21 cellular contexts compared by ENCODE assay signal in genomic region chr18:74936343-74936742, GRCh38.
DNase-seq lines count a peak whose midpoint lies in the region; ATAC-seq, FAIRE-seq and TF ChIP-seq lines count a peak whose summit lies in the region.
"Had no signal": no experiment of that assay in that cellular context is flagged by ENCODE, and none has a peak within 500 bp of the region (broad histone marks: within the 10 kb centered on the region; RNA-seq: fewer than 3 reads in every experiment).

No MANE protein-coding gene starts in this region.

- ATAC-seq in GM23338, result peak; percentile 68
- no peak for ATAC-seq in IMR-90 (ENCODE audit: low read depth)
- ATAC-seq in GM18907 (IDR thresholded peaks at IDR 0.05; ENCODE audit: unreplicated experiment), result no peak
- no peak for ATAC-seq in HG03521 (IDR thresholded peaks at IDR 0.05; ENCODE audit: unreplicated experiment)
- no peak for ATAC-seq in GM21528 (IDR thresholded peaks at IDR 0.05; ENCODE audit: low FRiP score, unreplicated experiment)
- ATAC-seq: A549; CD8-positive, alpha-beta T cell had no signal

- peak overlapping the region; percentile 50; the same call in 1 of the 2 replicates for H3K27ac Mint-ChIP-seq in GM23338
- H3K27ac Mint-ChIP-seq in nephron progenitor cell, result peak overlapping the region; percentile 66
- H3K27ac Mint-ChIP-seq: B cell; CD4-positive, alpha-beta T cell; CD8-positive, alpha-beta T cell had no signal

- dilution Hi-C loops in IMR-90 (cut with HindIII; ENCODE audit: low sequenced_read_pairs, unreplicated experiment), result no loop called here

- H4K5ac ChIP-seq in IMR-90 (ENCODE audit: low read depth, low read length), result no peak overlapping the region
- no peak overlapping the region for H4K5ac ChIP-seq in H1 (ENCODE audit: insufficient read length, low read depth, low read length)

- H4K20me1 ChIP-seq in GM23338 (replicated peaks; ENCODE audit: insufficient read depth) (no peaks in the 10 kb centered on the region), IMR-90 (ENCODE audit: insufficient read depth, low read length) (no peaks in the 10 kb centered on the region), H1 (replicated peaks in 1 of 2; ENCODE audit: control insufficient read depth in 1 of 2, insufficient read depth in 2 of 2, low read length in 2 of 2) (no peaks in the 10 kb centered on the region)
- H4K20me1 ChIP-seq: BLaER1 treated with 17β-estradiol and CSF1 and Interleukin-3, amounts not matched to agents 10 nM and 100 nM had no signal

- no peak overlapping the region for H4K8ac ChIP-seq in IMR-90 (ENCODE audit: low read depth in 2 of 2, low read length in 2 of 2)
- no peak overlapping the region for H4K8ac ChIP-seq in H1 (ENCODE audit: extremely low read depth, insufficient read depth, low read length)

- no peaks in the 10 kb centered on the region for H3K36me3 ChIP-seq in GM23338 (ENCODE audit: insufficient read depth)
- no peaks in the 10 kb centered on the region for H3K36me3 ChIP-seq in IMR-90 (ENCODE audit: control insufficient read depth, insufficient read depth, low read length)
- H3K36me3 ChIP-seq in H1 (ENCODE audit: control insufficient read depth in 2 of 4, insufficient read depth in 4 of 4, low read length in 3 of 4), result no peaks in the 10 kb centered on the region

- H3K23ac ChIP-seq in IMR-90 (ENCODE audit: low read depth, low read length) (no peak overlapping the region), H1 (ENCODE audit: insufficient read length) (no peak overlapping the region)

- 0 out of 2 replicates have a peak overlapping the region, but pooled peaks have one; percentile 44 for H3K14ac ChIP-seq in IMR-90 (replicated peaks; ENCODE audit: low read depth, low read length)
- H3K14ac ChIP-seq in H1 (ENCODE audit: insufficient read length), result no peak overlapping the region

- H2BK12ac ChIP-seq in H1 (ENCODE audit: low read depth, low read length), result no peak overlapping the region

- peaks cover 5% of the 10 kb centered on the region for H3K27me3 Mint-ChIP-seq in GM23338 (ENCODE audit: insufficient read depth, low read depth, poor library complexity)
- peaks cover 3% of the 10 kb centered on the region for H3K27me3 Mint-ChIP-seq in nephron progenitor cell (ENCODE audit: low read depth, poor library complexity)
- H3K27me3 Mint-ChIP-seq: B cell; CD4-positive, alpha-beta T cell had no signal

- no peak overlapping the region for H2AK5ac ChIP-seq in IMR-90 (ENCODE audit: low read depth, low read length)
- H2AK5ac ChIP-seq in H1 (ENCODE audit: low read depth, low read length), result no peak overlapping the region

- no peaks in the 10 kb centered on the region for H3F3A ChIP-seq in GM23338 (replicated peaks; ENCODE audit: low read depth)

- H3K18ac ChIP-seq in IMR-90 (ENCODE audit: low read depth, low read length), result no peak overlapping the region
- H3K18ac ChIP-seq in H1 (ENCODE audit: extremely low read depth, low read length), result no peak overlapping the region

- POLR2A ChIA-PET in IMR-90 (lab: Charles Lee; ENCODE audit: unreplicated experiment) (no interaction called here), H1 (lab: Charles Lee; ENCODE audit: partially characterized antibody) (no interaction called here)

- H3K4me2 ChIP-seq in GM23338 (no peak overlapping the region), IMR-90 (ENCODE audit: low read depth, low read length) (no peak overlapping the region), H1 (ENCODE audit: insufficient read depth in 1 of 2, low read depth in 2 of 2, low read length in 2 of 2) (no peak overlapping the region)
- H3K4me2 ChIP-seq: A549; BLaER1 treated with 17β-estradiol and CSF1 and Interleukin-3, amounts not matched to agents 10 nM and 100 nM had no signal

- H3K36me3 Mint-ChIP-seq in GM23338 (ENCODE audit: low read depth) (no peaks in the 10 kb centered on the region), nephron progenitor cell (ENCODE audit: low read depth) (peaks cover 14% of the 10 kb centered on the region)

- no peak overlapping the region for H3K4me3 ChIP-seq in GM23338
- H3K4me3 ChIP-seq in IMR-90 (ENCODE audit: insufficient read depth, low read depth, low read length), result no peak overlapping the region
- H3K4me3 ChIP-seq in H1 (ENCODE audit: extremely low read depth in 1 of 4, insufficient read depth in 2 of 4, low read depth in 3 of 4, low read length in 4 of 4), result no peak overlapping the region
- H3K4me3 ChIP-seq: A549; BLaER1 treated with 17β-estradiol and CSF1 and Interleukin-3, amounts not matched to agents 10 nM and 100 nM had no signal

- no CpG with 5 or more reads among the region's 6 CpGs for WGBS in IMR-90 (ENCODE audit: extremely low coverage in 2 of 2, insufficient read length in 1 of 2), 2 experiments
- 77% methylated on average over 6 of the region's 6 CpGs; no CpG with 5 or more reads in 1 of the 2 experiments for WGBS in H1 (ENCODE audit: extremely low coverage in 1 of 2, insufficient coverage in 1 of 2, insufficient read length in 1 of 2, insufficient replicate concordance in 2 of 2, low coverage in 1 of 2, low lambda C conversion rate in 2 of 2, missing lambda C conversion rate in 1 of 2), 2 experiments

- H3K4me1 ChIP-seq in GM23338 (ENCODE audit: insufficient read depth) (0 out of 2 replicates have a peak, but pooled peaks cover 3% of the 10 kb centered on the region), IMR-90 (ENCODE audit: control insufficient read depth, insufficient read depth, low read length) (no peaks in the 10 kb centered on the region; the same call in 1 of the 2 replicates), H1 (replicated peaks in 1 of 4; ENCODE audit: control insufficient read depth in 3 of 4, insufficient read depth in 4 of 4, low read length in 3 of 4) (peaks cover 0 to 4% (median 0%) of the 10 kb centered on the region in 4 experiments; a peak in 1 of 7 replicates)
- H3K4me1 ChIP-seq: A549; BLaER1 treated with 17β-estradiol and CSF1 and Interleukin-3, amounts not matched to agents 10 nM and 100 nM; Caco-2 had no signal

- H3K9me2 ChIP-seq in GM23338 (ENCODE audit: insufficient read depth), result no peaks in the 10 kb centered on the region

- in situ Hi-C loops in IMR-90 (cut with MboI; ENCODE audit: low sequenced_read_pairs), result no loop called here

- H2BK15ac ChIP-seq in IMR-90 (ENCODE audit: low read depth, low read length) (no peak overlapping the region), H1 (ENCODE audit: low read length) (no peak overlapping the region)

- no peaks in the 10 kb centered on the region for H3K23me2 ChIP-seq in H1 (ENCODE audit: low read depth, low read length)

- H3K9me3 Mint-ChIP-seq in GM23338 (no peaks in the 10 kb centered on the region), nephron progenitor cell (no peaks in the 10 kb centered on the region)
- H3K9me3 Mint-ChIP-seq: CD4-positive, alpha-beta T cell; CD8-positive, alpha-beta T cell had no signal

- no peak overlapping the region for H4K91ac ChIP-seq in IMR-90 (ENCODE audit: insufficient read depth, low read depth, low read length)
- H4K91ac ChIP-seq in H1 (replicated peaks; ENCODE audit: insufficient read length, low read length), result no peak overlapping the region

- H3K27me3 ChIP-seq in GM23338 (ENCODE audit: insufficient read depth) (no peaks in the 10 kb centered on the region), IMR-90 (ENCODE audit: control insufficient read depth, insufficient read depth, low read length) (no peaks in the 10 kb centered on the region), H1 (replicated peaks in 1 of 4; ENCODE audit: control insufficient read depth in 3 of 4, extremely low read depth in 1 of 4, insufficient read depth in 3 of 4, low read length in 3 of 4) (no peaks in the 10 kb centered on the region)
- H3K27me3 ChIP-seq: BLaER1 treated with 17β-estradiol and CSF1 and Interleukin-3, amounts not matched to agents 10 nM and 100 nM had no signal

- H3K56ac ChIP-seq in IMR-90 (ENCODE audit: extremely low read depth, insufficient read depth, low read length) (no peak overlapping the region), H1 (replicated peaks; ENCODE audit: insufficient read length, low read depth, low read length) (no peak overlapping the region)

- TF ChIP-seq POLR2A in IMR-90 (IDR thresholded peaks at IDR 0.05; ENCODE audit: low read depth, low read length), result no peak
- TF ChIP-seq POLR2A in H1 (IDR thresholded peaks at IDR 0.05; ENCODE audit: control extremely low read depth in 1 of 2, low read depth in 2 of 2, low read length in 2 of 2), result no peak

- H3K9ac ChIP-seq in IMR-90 (ENCODE audit: low read depth, low read length) (no peak overlapping the region), H1 (replicated peaks in 1 of 4; ENCODE audit: extremely low read depth in 1 of 4, low read depth in 3 of 4, low read length in 3 of 4) (no peak overlapping the region)
- H3K9ac ChIP-seq: BLaER1 treated with 17β-estradiol and CSF1 and Interleukin-3, amounts not matched to agents 10 nM and 100 nM had no signal

- BruUV-seq in IMR-90 (replicated peaks; lab: Mats Ljungman, UMichigan), result no TSS peak

- intact Hi-C loops in IMR-90 (cut with micrococcal nuclease), result no loop called here

- no peak overlapping the region for H2BK120ac ChIP-seq in IMR-90 (ENCODE audit: low read depth, low read length)
- H2BK120ac ChIP-seq in H1 (replicated peaks; ENCODE audit: low read depth, low read length), result no peak overlapping the region

- no peak overlapping the region for H3K4ac ChIP-seq in IMR-90 (ENCODE audit: low read depth, low read length)
- no peak overlapping the region for H3K4ac ChIP-seq in H1 (replicated peaks; ENCODE audit: insufficient read length, low read depth, low read length)

- H3K27ac ChIP-seq in GM23338 (ENCODE audit: low read depth) (no peak overlapping the region), IMR-90 (ENCODE audit: insufficient read depth, low read length) (no peak overlapping the region), H1 (ENCODE audit: low read depth, low read length) (no peak overlapping the region)
- H3K27ac ChIP-seq: 22Rv1; A549; BLaER1 treated with 17β-estradiol and CSF1 and Interleukin-3, amounts not matched to agents 10 nM and 100 nM; C4-2B had no signal

- H3K4me1 Mint-ChIP-seq in GM23338 (peaks cover 15% of the 10 kb centered on the region), nephron progenitor cell (peaks cover 6% of the 10 kb centered on the region)

- H3K4me3 Mint-ChIP-seq in GM23338, result no peak overlapping the region
- no peak overlapping the region for H3K4me3 Mint-ChIP-seq in nephron progenitor cell
- H3K4me3 Mint-ChIP-seq: B cell; CD4-positive, alpha-beta T cell; CD8-positive, alpha-beta T cell had no signal

- TF ChIP-seq EP300 in H1 (IDR thresholded peaks at IDR 0.05; ENCODE audit: borderline replicate concordance in 1 of 2, low read depth in 2 of 2, low read length in 2 of 2), result no peak

- CTCF ChIA-PET in IMR-90 (lab: Yijun Ruan, JAX) (no interaction called here), H1 (lab: Charles Lee; ENCODE audit: partially characterized antibody) (no interaction called here)

- TF ChIP-seq RAD21 in IMR-90 (IDR thresholded peaks at IDR 0.05; ENCODE audit: low read length) (no peak), H1 (IDR thresholded peaks at IDR 0.05 in 1 of 2, conservative IDR thresholded peaks at IDR 0.05 in 1 of 2; ENCODE audit: low read depth in 2 of 2, low read length in 2 of 2) (no peak)

- H2AFZ ChIP-seq in GM23338, result no peak overlapping the region
- H2AFZ ChIP-seq in IMR-90 (replicated peaks; ENCODE audit: low read length, poor library complexity), result no peak overlapping the region
- no peak overlapping the region for H2AFZ ChIP-seq in H1 (ENCODE audit: low read length)

- peaks cover 5% of the 10 kb centered on the region; the same call in 1 of the 2 replicates for H3K9me1 ChIP-seq in IMR-90 (ENCODE audit: insufficient read depth, low read length)

- H3K79me1 ChIP-seq in IMR-90 (ENCODE audit: low read depth in 1 of 2, low read length in 2 of 2) (no peaks in the 10 kb centered on the region), H1 (ENCODE audit: low read depth, low read length) (no peaks in the 10 kb centered on the region)

- DNase-seq in GM23338 (ENCODE audit: low spot score) (no peak), IMR-90 (no peak), H1 (ENCODE audit: low read depth in 1 of 2, low spot score in 2 of 2) (no peak), nephron progenitor cell (no peak)
- DNase-seq: AML-193; Caco-2; Calu3; CD4-positive, alpha-beta T cell; CD8-positive, alpha-beta T cell; DMS79 treated with DMSO at 0.1 percent for 48 hours; GF-D8 had no signal

- H2AK9ac ChIP-seq in IMR-90 (replicated peaks; ENCODE audit: low read depth, low read length, poor library complexity), result no peak overlapping the region

- TF ChIP-seq CTCF in GM23338 (conservative IDR thresholded peaks at IDR 0.05; ENCODE audit: low read depth in 2 of 2) (no peak), IMR-90 (conservative IDR thresholded peaks at IDR 0.05; ENCODE audit: low read depth, low read length) (no peak), H1 (IDR thresholded peaks at IDR 0.05; ENCODE audit: control extremely low read depth in 1 of 3, insufficient read depth in 1 of 3, low read depth in 1 of 3, low read length in 3 of 3) (no peak), nephron progenitor cell (IDR thresholded peaks at IDR 0.05) (no peak)

- H2BK20ac ChIP-seq in IMR-90 (ENCODE audit: low read depth, low read length) (no peak overlapping the region), H1 (ENCODE audit: low read length) (no peak overlapping the region)

- no peaks in the 10 kb centered on the region for H3K79me2 ChIP-seq in GM23338 (replicated peaks; ENCODE audit: insufficient read depth)
- H3K79me2 ChIP-seq in H1 (ENCODE audit: control insufficient read depth in 1 of 2, insufficient read depth in 2 of 2, low read length in 2 of 2), result no peaks in the 10 kb centered on the region

- H3K9me3 ChIP-seq in IMR-90 (ENCODE audit: control insufficient read depth, insufficient read depth, low read length), result no peaks in the 10 kb centered on the region
- no peaks in the 10 kb centered on the region for H3K9me3 ChIP-seq in H1 (ENCODE audit: insufficient read depth in 2 of 2, low read depth in 1 of 2, low read length in 1 of 2)
- H3K9me3 ChIP-seq: A549, Caco-2 had no signal

- no peak overlapping the region for H2BK5ac ChIP-seq in IMR-90 (ENCODE audit: low read depth, low read length, poor library complexity, severe bottlenecking)
- no peak overlapping the region; the same call in 1 of the 2 replicates for H2BK5ac ChIP-seq in H1 (ENCODE audit: low read depth, low read length)

- peak; percentile 7 for FAIRE-seq in H1 (lab: Jason Lieb, UNC)
- FAIRE-seq: A549, G401.6, GM12891 had no signal
